25 cellular contexts compared by ENCODE assay signal in genomic region chr4:187972135-187972534, GRCh38. TPM values are rescaled to one million over a fixed set of nuclear protein-coding genes. Genes with fewer than 3 reads are reported as not detected.
"Had no signal": no experiment of that assay in that cellular context is flagged by ENCODE, and none has a peak within 500 bp of the region (broad histone marks: within the 10 kb centered on the region; RNA-seq: fewer than 3 reads in every experiment).

No MANE protein-coding gene starts in this region.

- H3K27ac Mint-ChIP-seq: activated CD4-positive, alpha-beta memory T cell treated with anti-CD3 and anti-CD28 coated beads for 36 hours; activated CD4-positive, alpha-beta T cell treated with anti-CD3 and anti-CD28 coated beads, Interleukin-2, amount 10 ng/mL, durations not matched to agents 7 days and 5 days; activated naive CD4-positive, alpha-beta T cell treated with anti-CD3 and anti-CD28 coated beads, Interleukin-2, amount 10 ng/mL, durations not matched to agents 7 days and 5 days; activated naive CD8-positive, alpha-beta T cell treated with anti-CD3 and anti-CD28 coated beads for 36 hours; activated T-helper 17 cell treated with anti-CD3 and anti-CD28 coated beads, Interleukin-2, amount 50 U/mL, for 72 hours; T-helper 17 cell had no signal

- DNase-seq: activated CD4-positive, alpha-beta memory T cell treated with anti-CD3 and anti-CD28 coated beads for 36 hours; activated CD4-positive, alpha-beta T cell treated with anti-CD3 and anti-CD28 coated beads, Interleukin-2, amount 10 ng/mL, durations not matched to agents 7 days and 5 days; activated CD4-positive, CD25-positive, alpha-beta regulatory T cell; activated gamma-delta T cell; activated naive CD4-positive, alpha-beta T cell treated with anti-CD3 and anti-CD28 coated beads, Interleukin-2, amount 10 ng/mL, durations not matched to agents 7 days and 5 days; activated naive CD8-positive, alpha-beta T cell treated with anti-CD3 and anti-CD28 coated beads for 36 hours; activated T-cell treated with anti-CD3 and anti-CD28 coated beads for 4 hours; activated T-cell treated with anti-CD3 and anti-CD28 coated beads, Interleukin-2, amount 50 U/mL, for 48 hours; brain microvascular endothelial cell; Karpas-422; NCI-H1105; NCI-H1436; NCI-H187; NCI-H2081; NCI-H446; NCI-H524 treated with DMSO at 0.1 percent for 48 hours; NCI-H774; PC-3; SHP77 treated with DMSO at 0.1 percent for 48 hours; T-helper 17 cell; T-helper 9 cell had no signal

- H3K4me3 ChIP-seq: cardiac muscle cell had no signal

- ATAC-seq: activated T-helper 17 cell treated with anti-CD3 and anti-CD28 coated beads, Interleukin-2, amount 50 U/mL, for 72 hours; PC-3; T-helper 17 cell had no signal

- H3K27ac ChIP-seq: brain microvascular endothelial cell, cardiac muscle cell, VCaP had no signal

- H3K36me3 ChIP-seq: brain microvascular endothelial cell, cardiac muscle cell had no signal

- H3K4me1 Mint-ChIP-seq: activated CD4-positive, alpha-beta T cell treated with anti-CD3 and anti-CD28 coated beads, Interleukin-2, amount 10 ng/mL, durations not matched to agents 7 days and 5 days; activated naive CD4-positive, alpha-beta T cell treated with anti-CD3 and anti-CD28 coated beads, Interleukin-2, amount 10 ng/mL, durations not matched to agents 7 days and 5 days; activated naive CD8-positive, alpha-beta T cell treated with anti-CD3 and anti-CD28 coated beads for 36 hours; activated T-helper 17 cell treated with anti-CD3 and anti-CD28 coated beads, Interleukin-2, amount 50 U/mL, for 72 hours; T-helper 17 cell had no signal

- H3K27me3 Mint-ChIP-seq: activated CD4-positive, alpha-beta memory T cell treated with anti-CD3 and anti-CD28 coated beads for 36 hours; activated CD4-positive, alpha-beta T cell treated with anti-CD3 and anti-CD28 coated beads, Interleukin-2, amount 10 ng/mL, durations not matched to agents 7 days and 5 days; activated naive CD4-positive, alpha-beta T cell treated with anti-CD3 and anti-CD28 coated beads, Interleukin-2, amount 10 ng/mL, durations not matched to agents 7 days and 5 days; activated naive CD8-positive, alpha-beta T cell treated with anti-CD3 and anti-CD28 coated beads for 36 hours; activated T-helper 17 cell treated with anti-CD3 and anti-CD28 coated beads, Interleukin-2, amount 50 U/mL, for 72 hours; T-helper 17 cell had no signal

- H3K4me3 Mint-ChIP-seq: activated CD4-positive, alpha-beta memory T cell treated with anti-CD3 and anti-CD28 coated beads for 36 hours; activated CD4-positive, alpha-beta T cell treated with anti-CD3 and anti-CD28 coated beads, Interleukin-2, amount 10 ng/mL, durations not matched to agents 7 days and 5 days; activated naive CD4-positive, alpha-beta T cell treated with anti-CD3 and anti-CD28 coated beads, Interleukin-2, amount 10 ng/mL, durations not matched to agents 7 days and 5 days; activated naive CD8-positive, alpha-beta T cell treated with anti-CD3 and anti-CD28 coated beads for 36 hours; activated T-helper 17 cell treated with anti-CD3 and anti-CD28 coated beads, Interleukin-2, amount 50 U/mL, for 72 hours; T-helper 17 cell had no signal

- H3K27me3 ChIP-seq: brain microvascular endothelial cell, cardiac muscle cell had no signal

- H3K36me3 Mint-ChIP-seq: activated CD4-positive, alpha-beta memory T cell treated with anti-CD3 and anti-CD28 coated beads for 36 hours; activated naive CD4-positive, alpha-beta T cell treated with anti-CD3 and anti-CD28 coated beads, Interleukin-2, amount 10 ng/mL, durations not matched to agents 7 days and 5 days; activated naive CD8-positive, alpha-beta T cell treated with anti-CD3 and anti-CD28 coated beads for 36 hours had no signal

RNA-seq across cellular contexts. Expression of gene ZFP42, which starts 23.4 kb away (rescaled TPM):
- total RNA-seq: activated CD4-positive, alpha-beta memory T cell treated with anti-CD3 and anti-CD28 coated beads for 36 hours; activated CD4-positive, alpha-beta T cell treated with anti-CD3 and anti-CD28 coated beads, Interleukin-2, amount 10 ng/mL, durations not matched to agents 7 days and 5 days; activated CD8-positive, alpha-beta memory T cell treated with anti-CD3 and anti-CD28 coated beads for 36 hours; activated naive CD8-positive, alpha-beta T cell treated with anti-CD3 and anti-CD28 coated beads for 36 hours; activated T-helper 17 cell treated with anti-CD3 and anti-CD28 coated beads, Interleukin-2, amount 50 U/mL, for 72 hours; PC-3; T-helper 17 cell had no signal
- polyA plus RNA-seq: cardiac muscle cell had no signal
